In genomic region chr13:71879129-71879535, GRCh38 we compare ENCODE assay signal across 8 cellular contexts. TPM values are rescaled to one million over a fixed set of nuclear protein-coding genes. Genes with fewer than 3 reads are reported as not detected.
DNase-seq lines count a peak whose midpoint lies in the region; ATAC-seq and TF ChIP-seq lines count a peak whose summit lies in the region.

No MANE protein-coding gene starts in this region.

- POLR2A ChIA-PET in PC-3 (lab: Charles Lee; ENCODE audit: unreplicated experiment) = no interaction called here

- no peak overlapping the region for H3K4me3 ChIP-seq in PC-3 (ENCODE audit: low read length)

- ATAC-seq in GM21619 (IDR thresholded peaks at IDR 0.05; ENCODE audit: unreplicated experiment) (peak; percentile 96), PC-3 (peak; percentile 60)

- H3K9me2 ChIP-seq in PC-3 (replicated peaks; ENCODE audit: low read length) = no peaks in the 10 kb centered on the region

- no peaks in the 10 kb centered on the region for H3K4me1 ChIP-seq in PC-3 (ENCODE audit: insufficient read depth, low read length)

- H3K4me1 Mint-ChIP-seq in osteocyte (ENCODE audit: unreplicated experiment) = peaks cover 2% of the 10 kb centered on the region

- H3K4me2 ChIP-seq in PC-3 (ENCODE audit: low read length) = peak overlapping the region; percentile 14; the same call in 1 of the 2 replicates

- no peaks in the 10 kb centered on the region for H3F3A ChIP-seq in PC-3 (ENCODE audit: low read length, unreplicated experiment)

- intact Hi-C loops in PC-3 (cut with micrococcal nuclease) = loop anchor here (1.0 to 10.0 kb wide), 4 partner anchors 274 to 1264 kb away; no protein-coding TSS in a partner anchor

- H3K27me3 ChIP-seq in PC-3 (ENCODE audit: low read length) = no peaks in the 10 kb centered on the region

- H3K9me3 ChIP-seq in PC-3 (ENCODE audit: low read length) = no peaks in the 10 kb centered on the region

- no peak for TF ChIP-seq POLR2A in erythroblast (IDR thresholded peaks at IDR 0.05; ENCODE audit: low read length)

- CTCF ChIA-PET in PC-3 (lab: Charles Lee) = no interaction called here

- DNase-seq in HT1080 (ENCODE audit: low read depth) (peak; percentile 24), PC-3 (peak; percentile 30), erythroblast (lab: John Stamatoyannopoulos, UW) (peak; percentile 38 to 50), osteocyte (ENCODE audit: extremely low spot score, unreplicated experiment) (no peak), NCI-H2029 (lab: John Stamatoyannopoulos, UW) (no peak), middle frontal gyrus (ENCODE audit: extremely low spot score, low spot score) (no peak)

- no peaks in the 10 kb centered on the region for H3K79me2 ChIP-seq in PC-3 (ENCODE audit: low read length)

- no peaks in the 10 kb centered on the region for H3K36me3 Mint-ChIP-seq in osteocyte (ENCODE audit: unreplicated experiment)

- TF ChIP-seq CTCF in GM12874 (IDR thresholded peaks at IDR 0.05; ENCODE audit: insufficient read depth, low read depth, low read length) = peak; percentile 38; the same call in 1 of the 2 replicates
- TF ChIP-seq CTCF in PC-3 (conservative IDR thresholded peaks at IDR 0.05; ENCODE audit: low read depth, low read length) = peak; percentile 54
- TF ChIP-seq CTCF in osteocyte (IDR thresholded peaks at IDR 0.05) = peak; percentile 67

- no peaks in the 10 kb centered on the region for H3K36me3 ChIP-seq in PC-3 (ENCODE audit: low read depth, low read length)

- no peak overlapping the region for H3K27ac Mint-ChIP-seq in osteocyte (ENCODE audit: unreplicated experiment)

- BruUV-seq in PC-3 (replicated peaks; lab: Mats Ljungman, UMichigan) = no TSS peak

- no peak overlapping the region for H3K4me3 Mint-ChIP-seq in osteocyte (ENCODE audit: unreplicated experiment)

- H3K27ac ChIP-seq in PC-3 (ENCODE audit: low read length) = no peak overlapping the region

- no peak overlapping the region for H2AFZ ChIP-seq in PC-3 (ENCODE audit: low read length)

- peaks cover 35% of the 10 kb centered on the region for H3K27me3 Mint-ChIP-seq in osteocyte (ENCODE audit: unreplicated experiment)

- no peaks in the 10 kb centered on the region for H3K9me3 Mint-ChIP-seq in osteocyte (ENCODE audit: unreplicated experiment)

- no peak overlapping the region for H3K9ac ChIP-seq in PC-3 (ENCODE audit: low read length)

- no peaks in the 10 kb centered on the region for H4K20me1 ChIP-seq in PC-3 (ENCODE audit: low read length)

RNA-seq across cellular contexts. Expression of gene DACH1, which starts 12.1 kb away (rescaled TPM):
- 0.07 and 0.29 TPM in 2 replicates for total RNA-seq in HT1080 (2014; rRNA removed; shearing (Covaris generic))
- polyA plus RNA-seq in HT1080 (2015; cell fraction: cytosol; rRNA removed) = 0.23 and 0.37 TPM in 2 replicates
- polyA plus RNA-seq in HT1080 (2015; cell fraction: nucleus; rRNA removed) = 0.39 and 0.54 TPM in 2 replicates
- not detected in 2 replicates for total RNA-seq in PC-3 (2014; rRNA removed)
- total RNA-seq in osteocyte = 0.34 and 0.54 TPM in 2 replicates

Comparison
In these comparisons a context has a peak if more than half of its experiments do, and no peak if none do; other contexts are left out.
1. DNase-seq: peak in HT1080 (single experiment), PC-3 (single experiment) and erythroblast (2 of 2); none in osteocyte (single experiment), NCI-H2029 (single experiment) and middle frontal gyrus (single experiment).
2. Peak in every context shown above with its lines, with median percentiles within 50 percentile points of each other: CTCF ChIP-seq.